20 cellular contexts compared by ENCODE assay signal in the genomic region with DNA sequence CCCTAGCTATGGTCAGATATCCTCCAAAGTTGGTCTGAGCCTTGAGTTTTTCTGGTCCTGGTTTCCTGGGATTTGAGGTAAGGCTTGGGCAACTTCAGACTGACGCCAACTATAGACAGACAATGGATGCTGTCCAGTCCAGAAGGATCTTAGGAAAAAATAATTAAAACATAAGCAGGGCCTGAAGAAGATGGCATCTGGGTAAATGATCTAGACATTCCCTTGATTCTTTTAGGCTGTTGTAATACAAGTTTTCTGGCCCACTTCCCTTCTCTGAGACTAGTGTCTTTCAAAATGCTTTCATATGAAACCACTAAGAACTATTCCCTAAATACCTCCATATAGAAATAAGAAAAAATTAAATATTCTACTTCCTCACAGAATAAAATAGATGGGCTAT. TPM values are rescaled to one million over a fixed set of nuclear protein-coding genes. Genes with fewer than 3 reads are reported as not detected.
DNase-seq lines count a peak whose midpoint lies in the region; ATAC-seq and TF ChIP-seq lines count a peak whose summit lies in the region.
"Had no signal": no experiment of that assay in that cellular context is flagged by ENCODE, and none has a peak within 500 bp of the region (broad histone marks: within the 10 kb centered on the region; RNA-seq: fewer than 3 reads in every experiment).

No MANE protein-coding gene starts in this region.

- H3K27ac Mint-ChIP-seq in activated CD8-positive, alpha-beta memory T cell treated with anti-CD3 and anti-CD28 coated beads, Interleukin-2, amount 10 ng/mL, durations not matched to agents 7 days and 5 days: no peak overlapping the region
- H3K27ac Mint-ChIP-seq: dendritic cell treated with granulocyte-macrophage colony-stimulating factor and Interleukin-4, amounts not matched to agents 40 ng/mL and 50 ng/mL, for 4 days had no signal

- peaks cover 21% of the 10 kb centered on the region for H3K4me1 Mint-ChIP-seq in activated CD8-positive, alpha-beta memory T cell treated with anti-CD3 and anti-CD28 coated beads, Interleukin-2, amount 10 ng/mL, durations not matched to agents 7 days and 5 days

- H3K36me3 ChIP-seq in upper lobe of right lung: peaks cover 19% of the 10 kb centered on the region
- H3K36me3 ChIP-seq: pancreas had no signal

- in situ Hi-C loops in astrocyte of the cerebellum (cut with HindIII; ENCODE audit: low sequenced_read_pairs): no loop called here

- peaks cover 1% of the 10 kb centered on the region for H3K36me3 Mint-ChIP-seq in activated CD8-positive, alpha-beta memory T cell treated with anti-CD3 and anti-CD28 coated beads, Interleukin-2, amount 10 ng/mL, durations not matched to agents 7 days and 5 days

- H3K27me3 ChIP-seq in upper lobe of right lung: no peaks in the 10 kb centered on the region
- H3K27me3 ChIP-seq: ascending aorta, pancreas had no signal

- no peaks in the 10 kb centered on the region for H3K9me3 Mint-ChIP-seq in activated CD8-positive, alpha-beta memory T cell treated with anti-CD3 and anti-CD28 coated beads, Interleukin-2, amount 10 ng/mL, durations not matched to agents 7 days and 5 days (ENCODE audit: low read depth)
- H3K9me3 Mint-ChIP-seq: dendritic cell treated with granulocyte-macrophage colony-stimulating factor and Interleukin-4, amounts not matched to agents 40 ng/mL and 50 ng/mL, for 4 days; naive B cell had no signal

- H3K27ac ChIP-seq in upper lobe of right lung: no peak overlapping the region
- H3K27ac ChIP-seq: ascending aorta, C4-2B, pancreas had no signal

- TF ChIP-seq CTCF in astrocyte of the cerebellum (IDR thresholded peaks at IDR 0.05; ENCODE audit: low read depth, low read length, missing control alignments) (no peak), upper lobe of right lung (IDR thresholded peaks at IDR 0.05) (no peak)

- no peaks in the 10 kb centered on the region for H3K27me3 Mint-ChIP-seq in activated CD8-positive, alpha-beta memory T cell treated with anti-CD3 and anti-CD28 coated beads, Interleukin-2, amount 10 ng/mL, durations not matched to agents 7 days and 5 days
- H3K27me3 Mint-ChIP-seq: dendritic cell treated with granulocyte-macrophage colony-stimulating factor and Interleukin-4, amounts not matched to agents 40 ng/mL and 50 ng/mL, for 4 days; naive B cell had no signal

- intact Hi-C loops in upper lobe of right lung (cut with DNase I): loop anchor here (10.0 kb wide), 1 partner anchor 171 kb away; no protein-coding TSS in a partner anchor

- no peak overlapping the region for H3K4me3 ChIP-seq in astrocyte of the cerebellum (ENCODE audit: low read depth, low read length)
- H3K4me3 ChIP-seq in upper lobe of right lung: no peak overlapping the region
- H3K4me3 ChIP-seq: ascending aorta, pancreas, skin epidermis had no signal

- no peak overlapping the region for H3K4me3 Mint-ChIP-seq in activated CD8-positive, alpha-beta memory T cell treated with anti-CD3 and anti-CD28 coated beads, Interleukin-2, amount 10 ng/mL, durations not matched to agents 7 days and 5 days
- H3K4me3 Mint-ChIP-seq: dendritic cell treated with granulocyte-macrophage colony-stimulating factor and Interleukin-4, amounts not matched to agents 40 ng/mL and 50 ng/mL, for 4 days had no signal

- ATAC-seq in upper lobe of right lung: peak; percentile 11
- ATAC-seq in activated CD8-positive, alpha-beta memory T cell treated with anti-CD3 and anti-CD28 coated beads, Interleukin-2, amount 10 ng/mL, durations not matched to agents 7 days and 5 days: no peak
- ATAC-seq: pancreas had no signal

- H3K9me3 ChIP-seq in upper lobe of right lung: no peaks in the 10 kb centered on the region
- H3K9me3 ChIP-seq: ascending aorta, pancreas had no signal

- DNase-seq in HCEC 1CT (peak; percentile 13), astrocyte of the cerebellum (ENCODE audit: low read depth) (peak; percentile 26), glomerular visceral epithelial cell (ENCODE audit: extremely low spot score) (peak; percentile 47), upper lobe of right lung (no peak)
- DNase-seq in stimulated activated CD4-positive, alpha-beta T cell treated with anti-CD3 and anti-CD28 coated beads, Interleukin-2, amount 100 ng/mL, for 24 hours: no peak
- no peak for DNase-seq in stimulated activated CD4-positive, alpha-beta T cell treated with anti-CD3 and anti-CD28 coated beads, Interleukin-4, amount 100 ng/mL, for 24 hours
- no peak for DNase-seq in activated CD8-positive, alpha-beta memory T cell treated with anti-CD3 and anti-CD28 coated beads, Interleukin-2, amount 10 ng/mL, durations not matched to agents 7 days and 5 days
- DNase-seq: activated naive CD4-positive, alpha-beta T cell treated with Interleukin-2 at 50 U/mL for 16 hours; activated T-cell treated with anti-CD3 and anti-CD28 coated beads, Interleukin-2, amount 50 U/mL, for 1 hour; naive B cell; NCI-H1694; NK-92 treated with Interleukin-12 subunit alpha and Interleukin-12 subunit beta, amount 100 ng/mL, for 24 hours; pancreas; RPMI8226; stimulated activated CD4-positive, alpha-beta T cell treated with anti-CD3 and anti-CD28 coated beads, Interleukin-4, amount 100 ng/mL, for 4 hours; SW 1271 had no signal

- peaks cover 36% of the 10 kb centered on the region for H3K4me1 ChIP-seq in upper lobe of right lung

- CTCF ChIA-PET in activated CD8-positive, alpha-beta memory T cell treated with anti-CD3 and anti-CD28 coated beads, Interleukin-2, amount 10 ng/mL, durations not matched to agents 7 days and 5 days (lab: Charles Lee): interaction anchor here (0.6 to 0.7 kb wide), 2 partner anchors 109 to 171 kb away, joined by 3 read pairs; no protein-coding TSS in a partner anchor

RNA-seq across cellular contexts. Expression of gene PLXND1, which starts 47.6 kb away (rescaled TPM):
- 284 TPM for total RNA-seq in upper lobe of right lung
- 1 to 10 TPM; 1.1 to 3.0 TPM for total RNA-seq in activated CD8-positive, alpha-beta memory T cell treated with anti-CD3 and anti-CD28 coated beads, Interleukin-2, amount 10 ng/mL, durations not matched to agents 7 days and 5 days

Comparison
In these comparisons a context has a peak if more than half of its experiments do, and no peak if none do; other contexts are left out.
1. DNase-seq: peak in HCEC 1CT (single experiment), astrocyte of the cerebellum (single experiment) and glomerular visceral epithelial cell (single experiment); none in upper lobe of right lung (single experiment), stimulated activated CD4-positive, alpha-beta T cell treated with anti-CD3 and anti-CD28 coated beads, Interleukin-2, amount 100 ng/mL, for 24 hours (0 of 2), stimulated activated CD4-positive, alpha-beta T cell treated with anti-CD3 and anti-CD28 coated beads, Interleukin-4, amount 100 ng/mL, for 24 hours (single experiment) and activated CD8-positive, alpha-beta memory T cell treated with anti-CD3 and anti-CD28 coated beads, Interleukin-2, amount 10 ng/mL, durations not matched to agents 7 days and 5 days (single experiment).
2. RNA of gene PLXND1, which starts 47.6 kb away (total RNA-seq): 284 TPM in upper lobe of right lung (single experiment); 1.1 to 3.0 TPM in activated CD8-positive, alpha-beta memory T cell treated with anti-CD3 and anti-CD28 coated beads, Interleukin-2, amount 10 ng/mL, durations not matched to agents 7 days and 5 days; every median in the first group is over 10 times any median in the second.